Comparison of ENCODE assay signal across 2 cellular contexts in the genomic region with DNA sequence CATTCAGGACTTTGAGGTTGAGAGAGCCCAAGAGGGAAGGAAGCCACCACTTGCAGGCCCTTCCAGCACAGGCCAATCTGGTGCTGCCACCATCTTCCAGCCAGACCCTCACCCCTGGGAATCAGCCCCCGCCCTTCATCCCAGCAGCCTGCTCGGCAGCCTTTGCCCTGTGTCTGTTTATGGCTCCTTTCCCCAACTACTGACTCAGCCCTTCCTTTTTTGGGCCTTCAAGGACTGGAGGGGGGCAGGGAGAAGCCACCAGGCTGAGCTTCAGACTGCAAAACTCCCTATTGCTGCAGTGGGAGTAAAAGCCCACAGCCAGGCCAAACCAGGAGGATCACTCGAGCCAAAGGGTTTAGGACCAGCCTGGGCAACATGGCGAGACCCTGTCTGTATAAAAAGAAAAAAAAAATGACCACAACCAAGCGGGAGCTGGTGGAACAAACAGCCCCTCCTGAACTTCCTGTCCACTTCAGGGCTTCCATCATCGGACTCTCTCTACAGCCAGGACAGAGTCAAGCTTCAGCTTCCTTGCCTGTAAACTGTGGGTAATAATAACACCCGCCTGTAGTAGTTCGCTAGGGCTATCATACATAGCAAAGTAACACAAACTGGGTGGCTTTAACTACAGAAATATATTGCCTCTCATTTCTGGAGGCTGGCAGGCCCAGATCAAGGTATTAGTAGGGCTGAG.
TF ChIP-seq lines count a peak whose summit lies in the region.

No MANE protein-coding gene starts in this region.

TF ChIP-seq in HCT116, 20 proteins besides CTCF, POLR2A, EP300 and RAD21 (continued from another document):
- TF ChIP-seq, protein P1, sequence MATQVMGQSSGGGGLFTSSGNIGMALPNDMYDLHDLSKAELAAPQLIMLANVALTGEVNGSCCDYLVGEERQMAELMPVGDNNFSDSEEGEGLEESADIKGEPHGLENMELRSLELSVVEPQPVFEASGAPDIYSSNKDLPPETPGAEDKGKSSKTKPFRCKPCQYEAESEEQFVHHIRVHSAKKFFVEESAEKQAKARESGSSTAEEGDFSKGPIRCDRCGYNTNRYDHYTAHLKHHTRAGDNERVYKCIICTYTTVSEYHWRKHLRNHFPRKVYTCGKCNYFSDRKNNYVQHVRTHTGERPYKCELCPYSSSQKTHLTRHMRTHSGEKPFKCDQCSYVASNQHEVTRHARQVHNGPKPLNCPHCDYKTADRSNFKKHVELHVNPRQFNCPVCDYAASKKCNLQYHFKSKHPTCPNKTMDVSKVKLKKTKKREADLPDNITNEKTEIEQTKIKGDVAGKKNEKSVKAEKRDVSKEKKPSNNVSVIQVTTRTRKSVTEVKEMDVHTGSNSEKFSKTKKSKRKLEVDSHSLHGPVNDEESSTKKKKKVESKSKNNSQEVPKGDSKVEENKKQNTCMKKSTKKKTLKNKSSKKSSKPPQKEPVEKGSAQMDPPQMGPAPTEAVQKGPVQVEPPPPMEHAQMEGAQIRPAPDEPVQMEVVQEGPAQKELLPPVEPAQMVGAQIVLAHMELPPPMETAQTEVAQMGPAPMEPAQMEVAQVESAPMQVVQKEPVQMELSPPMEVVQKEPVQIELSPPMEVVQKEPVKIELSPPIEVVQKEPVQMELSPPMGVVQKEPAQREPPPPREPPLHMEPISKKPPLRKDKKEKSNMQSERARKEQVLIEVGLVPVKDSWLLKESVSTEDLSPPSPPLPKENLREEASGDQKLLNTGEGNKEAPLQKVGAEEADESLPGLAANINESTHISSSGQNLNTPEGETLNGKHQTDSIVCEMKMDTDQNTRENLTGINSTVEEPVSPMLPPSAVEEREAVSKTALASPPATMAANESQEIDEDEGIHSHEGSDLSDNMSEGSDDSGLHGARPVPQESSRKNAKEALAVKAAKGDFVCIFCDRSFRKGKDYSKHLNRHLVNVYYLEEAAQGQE (IDR thresholded peaks at IDR 0.05; ENCODE audit: low read depth) = no peak
- TF ChIP-seq SIN3A (IDR thresholded peaks at IDR 0.05; ENCODE audit: low read depth) = no peak
- TF ChIP-seq, protein P2, sequence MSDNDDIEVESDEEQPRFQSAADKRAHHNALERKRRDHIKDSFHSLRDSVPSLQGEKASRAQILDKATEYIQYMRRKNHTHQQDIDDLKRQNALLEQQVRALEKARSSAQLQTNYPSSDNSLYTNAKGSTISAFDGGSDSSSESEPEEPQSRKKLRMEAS (IDR thresholded peaks at IDR 0.05) = no peak
- TF ChIP-seq JUND (IDR thresholded peaks at IDR 0.05) = no peak
- no peak for TF ChIP-seq FOSL1 (IDR thresholded peaks at IDR 0.05; ENCODE audit: low read depth)
- no peak for TF ChIP-seq SP1 (IDR thresholded peaks at IDR 0.05; ENCODE audit: low read depth)
- no peak for TF ChIP-seq ZBTB33 (IDR thresholded peaks at IDR 0.05; ENCODE audit: extremely low read depth, insufficient replicate concordance, low read length)
- TF ChIP-seq EZH2 (IDR thresholded peaks at IDR 0.05) = no peak
- TF ChIP-seq EZH2phosphoT487 (IDR thresholded peaks at IDR 0.05; ENCODE audit: borderline replicate concordance) = no peak
- TF ChIP-seq YY1 (IDR thresholded peaks at IDR 0.05; ENCODE audit: extremely low read depth, insufficient replicate concordance, low read depth, low read length) = no peak
- no peak for TF ChIP-seq ZNF274 (IDR thresholded peaks at IDR 0.05; ENCODE audit: low read depth, low read length)
- no peak for TF ChIP-seq TCF7L2 (IDR thresholded peaks at IDR 0.05; ENCODE audit: borderline replicate concordance, extremely low read depth, insufficient read depth, insufficient read length)
- TF ChIP-seq ATF3 (IDR thresholded peaks at IDR 0.05) = no peak
- TF ChIP-seq SRF (IDR thresholded peaks at IDR 0.05; ENCODE audit: low read depth) = no peak; the same call in none of the 2 replicates
- TF ChIP-seq ZFX (IDR thresholded peaks at IDR 0.05) = no peak
TF ChIP-seq in HCT116: peak in this region for 0.

TF ChIP-seq in K562, 482 proteins besides CTCF, POLR2A, EP300 and RAD21 (continued from another document and continues in another):
- TF ChIP-seq RNF219 (CRISPR knock-in tag; IDR thresholded peaks at IDR 0.05) = no peak
- TF ChIP-seq, protein P3, sequence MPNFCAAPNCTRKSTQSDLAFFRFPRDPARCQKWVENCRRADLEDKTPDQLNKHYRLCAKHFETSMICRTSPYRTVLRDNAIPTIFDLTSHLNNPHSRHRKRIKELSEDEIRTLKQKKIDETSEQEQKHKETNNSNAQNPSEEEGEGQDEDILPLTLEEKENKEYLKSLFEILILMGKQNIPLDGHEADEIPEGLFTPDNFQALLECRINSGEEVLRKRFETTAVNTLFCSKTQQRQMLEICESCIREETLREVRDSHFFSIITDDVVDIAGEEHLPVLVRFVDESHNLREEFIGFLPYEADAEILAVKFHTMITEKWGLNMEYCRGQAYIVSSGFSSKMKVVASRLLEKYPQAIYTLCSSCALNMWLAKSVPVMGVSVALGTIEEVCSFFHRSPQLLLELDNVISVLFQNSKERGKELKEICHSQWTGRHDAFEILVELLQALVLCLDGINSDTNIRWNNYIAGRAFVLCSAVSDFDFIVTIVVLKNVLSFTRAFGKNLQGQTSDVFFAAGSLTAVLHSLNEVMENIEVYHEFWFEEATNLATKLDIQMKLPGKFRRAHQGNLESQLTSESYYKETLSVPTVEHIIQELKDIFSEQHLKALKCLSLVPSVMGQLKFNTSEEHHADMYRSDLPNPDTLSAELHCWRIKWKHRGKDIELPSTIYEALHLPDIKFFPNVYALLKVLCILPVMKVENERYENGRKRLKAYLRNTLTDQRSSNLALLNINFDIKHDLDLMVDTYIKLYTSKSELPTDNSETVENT (CRISPR knock-in tag; IDR thresholded peaks at IDR 0.05) = no peak
- TF ChIP-seq HOXB6 (CRISPR knock-in tag; IDR thresholded peaks at IDR 0.05; ENCODE audit: borderline replicate concordance) = no peak
- TF ChIP-seq NR2C2 (CRISPR knock-in tag; IDR thresholded peaks at IDR 0.05) = no peak
- peak; percentile 68 for TF ChIP-seq NR2C2 (tag; IDR thresholded peaks at IDR 0.05)
- no peak for TF ChIP-seq DNMT1 (IDR thresholded peaks at IDR 0.05)
- TF ChIP-seq CEBPZ (IDR thresholded peaks at IDR 0.05; ENCODE audit: borderline replicate concordance, low read depth, low read length) = no peak
- 0 out of 2 replicates have a peak, but pooled peaks have one; percentile 31 for TF ChIP-seq ZNF395 (CRISPR knock-in tag; IDR thresholded peaks at IDR 0.05)
- TF ChIP-seq ZNF639 (CRISPR knock-in tag; conservative IDR thresholded peaks at IDR 0.05 in 1 of 2, IDR thresholded peaks at IDR 0.05 in 1 of 2) = peak in 1 of 2 experiments; percentile 62; a peak in 1 of 4 replicates
- peak; percentile 62; the same call in 1 of the 2 replicates for TF ChIP-seq ZFX (CRISPR knock-in tag; IDR thresholded peaks at IDR 0.05)
- no peak for TF ChIP-seq NR2C1 (IDR thresholded peaks at IDR 0.05)
- peak; percentile 11; the same call in 1 of the 2 replicates for TF ChIP-seq NR2C1 (tag; IDR thresholded peaks at IDR 0.05)
- no peak for TF ChIP-seq ELF1 (tag; IDR thresholded peaks at IDR 0.05)
- TF ChIP-seq TEAD1 (CRISPR knock-in tag; IDR thresholded peaks at IDR 0.05) = no peak
- TF ChIP-seq NCOR1 (IDR thresholded peaks at IDR 0.05) = no peak
- TF ChIP-seq ZC3H4 (CRISPR knock-in tag; IDR thresholded peaks at IDR 0.05; ENCODE audit: borderline replicate concordance) = no peak
- no peak for TF ChIP-seq FOXK2 (conservative IDR thresholded peaks at IDR 0.05 in 1 of 2, IDR thresholded peaks at IDR 0.05 in 1 of 2; ENCODE audit: low read depth in 2 of 2)
- TF ChIP-seq L3MBTL2 (IDR thresholded peaks at IDR 0.05) = peak; percentile 28; the same call in 1 of the 2 replicates
- no peak for TF ChIP-seq TSC22D4 (tag; IDR thresholded peaks at IDR 0.05)
- peak; percentile 32; the same call in 1 of the 2 replicates for TF ChIP-seq FOSL1 (tag; conservative IDR thresholded peaks at IDR 0.05)
- TF ChIP-seq TCFL5 (CRISPR knock-in tag; conservative IDR thresholded peaks at IDR 0.05) = no peak
- TF ChIP-seq PYGO2 (tag; IDR thresholded peaks at IDR 0.05) = no peak
- TF ChIP-seq ZNF518B (CRISPR knock-in tag; IDR thresholded peaks at IDR 0.05) = no peak
- no peak for TF ChIP-seq ZNF274 (IDR thresholded peaks at IDR 0.05; ENCODE audit: borderline replicate concordance, low read depth, low read length)
- TF ChIP-seq, protein P4, sequence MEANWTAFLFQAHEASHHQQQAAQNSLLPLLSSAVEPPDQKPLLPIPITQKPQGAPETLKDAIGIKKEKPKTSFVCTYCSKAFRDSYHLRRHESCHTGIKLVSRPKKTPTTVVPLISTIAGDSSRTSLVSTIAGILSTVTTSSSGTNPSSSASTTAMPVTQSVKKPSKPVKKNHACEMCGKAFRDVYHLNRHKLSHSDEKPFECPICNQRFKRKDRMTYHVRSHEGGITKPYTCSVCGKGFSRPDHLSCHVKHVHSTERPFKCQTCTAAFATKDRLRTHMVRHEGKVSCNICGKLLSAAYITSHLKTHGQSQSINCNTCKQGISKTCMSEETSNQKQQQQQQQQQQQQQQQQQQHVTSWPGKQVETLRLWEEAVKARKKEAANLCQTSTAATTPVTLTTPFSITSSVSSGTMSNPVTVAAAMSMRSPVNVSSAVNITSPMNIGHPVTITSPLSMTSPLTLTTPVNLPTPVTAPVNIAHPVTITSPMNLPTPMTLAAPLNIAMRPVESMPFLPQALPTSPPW (CRISPR knock-in tag; IDR thresholded peaks at IDR 0.05) = peak; percentile 43; the same call in 1 of the 2 replicates
- TF ChIP-seq TRIM28 (IDR thresholded peaks at IDR 0.05) = no peak
